13 cellular contexts compared by ENCODE assay signal in genomic region chr5:616342-617039, GRCh38. TPM values are rescaled to one million over a fixed set of nuclear protein-coding genes. Genes with fewer than 3 reads are reported as not detected.
DNase-seq lines count a peak whose midpoint lies in the region; ATAC-seq and TF ChIP-seq lines count a peak whose summit lies in the region.
"Had no signal": no experiment of that assay in that cellular context is flagged by ENCODE, and none has a peak within 500 bp of the region (broad histone marks: within the 10 kb centered on the region; RNA-seq: fewer than 3 reads in every experiment).

No MANE protein-coding gene starts in this region.

- ATAC-seq in GM23338 (no peak; the same call in 2 of the 3 replicates), body of pancreas (no peak), GM19452 (IDR thresholded peaks at IDR 0.05; ENCODE audit: unreplicated experiment) (no peak), HG03108 (IDR thresholded peaks at IDR 0.05; ENCODE audit: unreplicated experiment) (no peak)
- ATAC-seq: left lung had no signal

- H4K20me1 ChIP-seq in GM23338 (replicated peaks; ENCODE audit: insufficient read depth), result peaks cover 36% of the 10 kb centered on the region

- no peaks in the 10 kb centered on the region; the same call in 1 of the 2 replicates for H3K4me1 ChIP-seq in Caco-2
- peaks cover 6% of the 10 kb centered on the region; the same call in 1 of the 2 replicates for H3K4me1 ChIP-seq in GM23338 (ENCODE audit: insufficient read depth)
- peaks cover 8% of the 10 kb centered on the region for H3K4me1 ChIP-seq in body of pancreas

- no peak overlapping the region for H3K4me3 Mint-ChIP-seq in Caco-2 (ENCODE audit: unreplicated experiment)
- H3K4me3 Mint-ChIP-seq in GM23338, result no peak overlapping the region
- H3K4me3 Mint-ChIP-seq in nephron progenitor cell, result no peak overlapping the region

- no peak for DNase-seq in Caco-2
- DNase-seq in GM23338 (ENCODE audit: low spot score), result no peak
- DNase-seq in body of pancreas, result peak in 3 of 4 donors; percentile 4 to 21 (median 10)
- no peak for DNase-seq in nephron progenitor cell
- DNase-seq in NCI-H2081 treated with DMSO at 0.1 percent for 48 hours (lab: John Stamatoyannopoulos, UW), result no peak
- DNase-seq: activated CD4-positive, alpha-beta T cell treated with anti-CD3 and anti-CD28 coated beads for 4 hours; Kasumi-1; left lung; NCI-H774 had no signal

- H3K4me1 Mint-ChIP-seq in Caco-2 (ENCODE audit: low read depth, unreplicated experiment), result peaks cover 7% of the 10 kb centered on the region
- peaks cover 21% of the 10 kb centered on the region for H3K4me1 Mint-ChIP-seq in GM23338
- peaks cover 30% of the 10 kb centered on the region for H3K4me1 Mint-ChIP-seq in nephron progenitor cell

- H2AFZ ChIP-seq in GM23338, result no peak overlapping the region

- H3K4me3 ChIP-seq in Caco-2 (ENCODE audit: low read depth, low read length), result no peak overlapping the region
- no peak overlapping the region for H3K4me3 ChIP-seq in GM23338
- H3K4me3 ChIP-seq in body of pancreas, result no peak overlapping the region
- H3K4me3 ChIP-seq: left lung, SK-N-MC had no signal

- peaks cover 60% of the 10 kb centered on the region for H3K36me3 Mint-ChIP-seq in Caco-2 (ENCODE audit: insufficient read depth, unreplicated experiment)
- peaks cover 52% of the 10 kb centered on the region for H3K36me3 Mint-ChIP-seq in GM23338 (ENCODE audit: low read depth)
- peaks cover 49% of the 10 kb centered on the region for H3K36me3 Mint-ChIP-seq in nephron progenitor cell (ENCODE audit: low read depth)

- H3K79me2 ChIP-seq in GM23338 (replicated peaks; ENCODE audit: insufficient read depth), result peaks cover 61% of the 10 kb centered on the region

- H3K27me3 Mint-ChIP-seq in Caco-2 (ENCODE audit: insufficient read depth, unreplicated experiment) (no peaks in the 10 kb centered on the region), GM23338 (ENCODE audit: insufficient read depth, low read depth, poor library complexity) (peaks cover under 1% of the 10 kb centered on the region), nephron progenitor cell (ENCODE audit: low read depth, poor library complexity) (no peaks in the 10 kb centered on the region)

- H3K27ac ChIP-seq in GM23338 (ENCODE audit: low read depth) (no peak overlapping the region), body of pancreas (no peak overlapping the region)
- H3K27ac ChIP-seq: left lung, SK-N-MC had no signal

- intact Hi-C loops in Caco-2 (cut with micrococcal nuclease; ENCODE audit: unreplicated experiment), result loop anchor here (10.0 kb wide), 1 partner anchor 172 kb away; the partner anchor contains the start of gene EXOC3
- intact Hi-C loops in body of pancreas (cut with DNase I), result no loop called here

- TF ChIP-seq CTCF in Caco-2 (IDR thresholded peaks at IDR 0.05; ENCODE audit: insufficient read depth in 1 of 2, low read depth in 1 of 2, low read length in 1 of 2, severe bottlenecking in 1 of 2, unreplicated experiment in 1 of 2) (peak in 1 of 2 experiments; percentile 40), GM23338 (conservative IDR thresholded peaks at IDR 0.05; ENCODE audit: low read depth in 2 of 2) (peak; percentile 9 to 15; a peak in 1 of 4 replicates), body of pancreas (IDR thresholded peaks at IDR 0.05) (peak in 1 of 7 experiments; percentile 22), nephron progenitor cell (IDR thresholded peaks at IDR 0.05) (no peak)

- no peaks in the 10 kb centered on the region; the same call in 1 of the 2 replicates for H3K36me3 ChIP-seq in Caco-2 (ENCODE audit: control insufficient read depth, insufficient read depth, low read length)
- peaks cover 20% of the 10 kb centered on the region; the same call in 1 of the 2 replicates for H3K36me3 ChIP-seq in GM23338 (ENCODE audit: insufficient read depth)
- H3K36me3 ChIP-seq in body of pancreas (replicated peaks in 1 of 2; ENCODE audit: insufficient read depth in 1 of 2, low read depth in 2 of 2), result peaks cover 0 to 10% of the 10 kb centered on the region in 2 donors

- H3K9me2 ChIP-seq in GM23338 (ENCODE audit: insufficient read depth), result no peaks in the 10 kb centered on the region

- H3K9me3 ChIP-seq in Caco-2, result peaks cover 13% of the 10 kb centered on the region; the same call in 1 of the 2 replicates
- no peaks in the 10 kb centered on the region for H3K9me3 ChIP-seq in body of pancreas
- H3K9me3 ChIP-seq: left lung had no signal

- H3K4me2 ChIP-seq in GM23338, result no peak overlapping the region

- 73 to 87% methylated on average over 7 to 13 of the region's 13 CpGs for WGBS in body of pancreas, 2 donors

- TF ChIP-seq POLR2A in body of pancreas (IDR thresholded peaks at IDR 0.05), result no peak

- POLR2A ChIA-PET in Caco-2 (lab: Charles Lee), result no interaction called here

- CTCF ChIA-PET in Caco-2 (lab: Charles Lee), result interaction anchor here (0.6 kb wide), 1 partner anchor 144 kb away, joined by 5 read pairs; no protein-coding TSS in a partner anchor

- peak overlapping the region; percentile 49 for H3K27ac Mint-ChIP-seq in Caco-2 (ENCODE audit: unreplicated experiment)
- no peak overlapping the region for H3K27ac Mint-ChIP-seq in GM23338
- peak overlapping the region; percentile 50 for H3K27ac Mint-ChIP-seq in nephron progenitor cell

- H3K27me3 ChIP-seq in Caco-2 (replicated peaks; ENCODE audit: control insufficient read depth, insufficient read depth, low read length) (no peaks in the 10 kb centered on the region), GM23338 (ENCODE audit: insufficient read depth) (no peaks in the 10 kb centered on the region), body of pancreas (no peaks in the 10 kb centered on the region)
- H3K27me3 ChIP-seq: left lung had no signal

- H3F3A ChIP-seq in GM23338 (replicated peaks; ENCODE audit: low read depth), result no peaks in the 10 kb centered on the region

- H3K9me3 Mint-ChIP-seq in Caco-2 (ENCODE audit: unreplicated experiment) (peaks cover 33% of the 10 kb centered on the region), GM23338 (0 out of 3 replicates have a peak, but pooled peaks cover 3% of the 10 kb centered on the region), nephron progenitor cell (peaks cover 34% of the 10 kb centered on the region)
- H3K9me3 Mint-ChIP-seq: CD8-positive, alpha-beta memory T cell had no signal

- no TSS peak for BruUV-seq in Caco-2 (replicated peaks; lab: Mats Ljungman, UMichigan)

TF ChIP-seq in GM23338, 12 proteins besides CTCF, POLR2A, EP300 and RAD21 (continues in another document):
- TF ChIP-seq NANOG (IDR thresholded peaks at IDR 0.05; ENCODE audit: borderline replicate concordance) (no peak), ETS1 (IDR thresholded peaks at IDR 0.05) (no peak), ZNF331 (CRISPR knock-in tag; IDR thresholded peaks at IDR 0.05; ENCODE audit: low read depth) (no peak), ZNF114 (CRISPR knock-in tag; IDR thresholded peaks at IDR 0.05) (no peak), POLR2AphosphoS5 (IDR thresholded peaks at IDR 0.05; ENCODE audit: low read depth) (no peak), STAT1 (IDR thresholded peaks at IDR 0.05; ENCODE audit: unreplicated experiment) (no peak)

RNA-seq across cellular contexts. Expression of gene CEP72, which starts 4.4 kb away (rescaled TPM):
- total RNA-seq in Caco-2 (2022) (36.6 and 38.7 TPM in 2 replicates), body of pancreas (1 to 10 TPM; 1.3 to 7.8 TPM)
- 23.1 and 27.1 TPM in 2 replicates for total RNA-seq in GM23338 (2014; rRNA removed; shearing (Covaris generic))
- polyA plus RNA-seq in GM23338 (2016; fragmentation: Nextera tagmentation; extraction: Ambion mirVana), result 12.5 and 15.5 TPM in 2 replicates

Comparison
In these comparisons a context has a peak if more than half of its experiments do, and no peak if none do; other contexts are left out.
1. DNase-seq: peak in body of pancreas (3 of 4); none in Caco-2 (0 of 2), GM23338 (single experiment), nephron progenitor cell (single experiment) and NCI-H2081 treated with DMSO at 0.1 percent for 48 hours (single experiment).